In the genomic region with DNA sequence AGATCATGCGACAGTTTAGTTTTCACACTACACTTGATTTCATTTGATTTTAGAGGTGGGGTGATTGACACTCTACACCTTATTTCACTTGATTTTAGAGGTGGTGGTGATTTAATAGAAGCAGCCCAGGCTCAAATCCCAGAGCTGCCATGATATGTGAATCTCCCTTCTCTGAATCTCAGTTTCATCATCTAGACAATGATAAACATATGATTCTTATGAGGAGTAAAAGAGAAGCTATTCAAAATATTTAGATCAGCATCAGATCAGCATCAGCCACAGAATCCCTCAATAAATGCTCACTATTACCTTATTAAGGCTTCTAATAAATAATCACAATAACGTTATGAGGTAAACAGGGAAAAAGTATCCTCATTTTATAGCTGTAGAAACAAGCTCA, we compare ENCODE assay signal across 27 cellular contexts.
"Had no signal": no experiment of that assay in that cellular context is flagged by ENCODE, and none has a peak within 500 bp of the region (broad histone marks: within the 10 kb centered on the region; RNA-seq: fewer than 3 reads in every experiment).

No MANE protein-coding gene starts in this region.

- H3K4me3 ChIP-seq: ascending aorta, cardiac muscle cell, Peyer's patch, SJSA1 had no signal

- ATAC-seq: activated CD8-positive, alpha-beta memory T cell treated with anti-CD3 and anti-CD28 coated beads, Interleukin-2, amount 10 ng/mL, durations not matched to agents 7 days and 5 days; T-cell had no signal

- H3K36me3 ChIP-seq: ascending aorta, brain microvascular endothelial cell, cardiac muscle cell, Peyer's patch, SJSA1 had no signal

- H3K4me1 ChIP-seq: ascending aorta, Peyer's patch, SJSA1 had no signal

- H3K9me3 ChIP-seq: ascending aorta, Peyer's patch, SJSA1 had no signal

- DNase-seq: activated B cell treated with CpG ODN at 0.5 μM for 24 hours; activated CD4-positive, alpha-beta T cell treated with anti-CD3 and anti-CD28 coated beads for 1 hour; activated CD4-positive, alpha-beta T cell treated with anti-CD3 and anti-CD28 coated beads, Interleukin-2, amount 10 ng/mL, durations not matched to agents 24 days and 14 days; activated CD4-positive, alpha-beta T cell treated with anti-CD3 and anti-CD28 coated beads, Interleukin-2, amount 50 U/mL, for 48 hours; activated CD8-positive, alpha-beta memory T cell treated with anti-CD3 and anti-CD28 coated beads, Interleukin-2, amount 10 ng/mL, durations not matched to agents 7 days and 5 days; activated effector memory CD4-positive, alpha-beta T cell treated with Interleukin-2 at 50 U/mL for 16 hours; activated naive CD4-positive, alpha-beta T cell; activated T-cell treated with anti-CD3 and anti-CD28 coated beads, Interleukin-2, amount 50 U/mL, for 24 hours; amniotic stem cell; Kasumi-1; KBM-7; NCI-H1105 treated with DMSO at 0.1 percent for 48 hours; NCI-H146; NCI-H187 treated with DMSO at 0.1 percent for 48 hours; NCI-H2081 treated with DMSO at 0.1 percent for 48 hours; NCI-H524 treated with DMSO at 0.1 percent for 48 hours; NCI-H774; Peyer's patch; Right ventricle myocardium superior; T-cell; T-helper 2 cell; T1000 had no signal

- H3K27me3 ChIP-seq: ascending aorta, brain microvascular endothelial cell, cardiac muscle cell, Peyer's patch, SJSA1 had no signal

- H3K27ac ChIP-seq: ascending aorta, brain microvascular endothelial cell, cardiac muscle cell, Peyer's patch, RWPE1, SJSA1 had no signal
